Comparison of ENCODE assay signal across 11 cellular contexts in genomic region chr19:37329686-37330085, GRCh38. TPM values are rescaled to one million over a fixed set of nuclear protein-coding genes. Genes with fewer than 3 reads are reported as not detected.
DNase-seq lines count a peak whose midpoint lies in the region; ATAC-seq, FAIRE-seq and TF ChIP-seq lines count a peak whose summit lies in the region.
"Had no signal": no experiment of that assay in that cellular context is flagged by ENCODE, and none has a peak within 500 bp of the region (broad histone marks: within the 10 kb centered on the region; RNA-seq: fewer than 3 reads in every experiment).

No MANE protein-coding gene starts in this region.

- H3K36me3 Mint-ChIP-seq in HFFc6 (ENCODE audit: low read depth), result peaks cover 61% of the 10 kb centered on the region
- H3K36me3 Mint-ChIP-seq in activated naive CD8-positive, alpha-beta T cell treated with anti-CD3 and anti-CD28 coated beads for 36 hours, result peaks cover 55% of the 10 kb centered on the region

- H3K9me2 ChIP-seq in SK-N-SH, result no peaks in the 10 kb centered on the region

- DNase-seq in COLO668 (lab: John Stamatoyannopoulos, UW; ENCODE audit: unreplicated experiment), result peak; percentile 13
- DNase-seq in HFFc6, result no peak
- peak; percentile 32 for DNase-seq in SK-N-SH
- no peak for DNase-seq in keratinocyte (ENCODE audit: low read depth, low spot score)
- no peak for DNase-seq in GF-D8 (lab: John Stamatoyannopoulos, UW)
- no peak for DNase-seq in activated naive CD8-positive, alpha-beta T cell treated with anti-CD3 and anti-CD28 coated beads for 36 hours
- DNase-seq: KBM-7; left cardiac atrium; stimulated activated CD4-positive, alpha-beta T cell treated with anti-CD3 and anti-CD28 coated beads, Interleukin-2, amount 100 ng/mL, for 48 hours had no signal

- no peaks in the 10 kb centered on the region for H3K9me1 ChIP-seq in keratinocyte (ENCODE audit: control insufficient read depth, extremely low read depth, insufficient read depth, low read length)

- H3K4me3 ChIP-seq in SK-N-SH (ENCODE audit: low read depth in 2 of 2, low read length in 1 of 2) (no peak overlapping the region), keratinocyte (ENCODE audit: control insufficient read depth in 2 of 3, extremely low read depth in 1 of 3, insufficient read depth in 2 of 3, low read depth in 1 of 3, low read length in 3 of 3) (no peak overlapping the region)

- H3K9me3 ChIP-seq in SK-N-SH (no peaks in the 10 kb centered on the region), keratinocyte (ENCODE audit: control insufficient read depth, low read depth, low read length) (no peaks in the 10 kb centered on the region)

- no peak overlapping the region for H3K4me2 ChIP-seq in SK-N-SH
- no peak overlapping the region for H3K4me2 ChIP-seq in keratinocyte (ENCODE audit: control insufficient read depth, extremely low read depth, insufficient read depth, low read depth, low read length)

- H3K9me3 Mint-ChIP-seq in HFFc6, result peaks cover 6% of the 10 kb centered on the region; the same call in 1 of the 2 replicates
- H3K9me3 Mint-ChIP-seq in activated naive CD8-positive, alpha-beta T cell treated with anti-CD3 and anti-CD28 coated beads for 36 hours, result peaks cover 1% of the 10 kb centered on the region

- H4K20me1 ChIP-seq in SK-N-SH (ENCODE audit: insufficient read depth) (no peaks in the 10 kb centered on the region), keratinocyte (ENCODE audit: control insufficient read depth, extremely low read depth, insufficient read depth, low read length) (no peaks in the 10 kb centered on the region)

- no peak overlapping the region for H3K27ac Mint-ChIP-seq in HFFc6
- no peak overlapping the region for H3K27ac Mint-ChIP-seq in activated naive CD8-positive, alpha-beta T cell treated with anti-CD3 and anti-CD28 coated beads for 36 hours

- ATAC-seq in GM21367 (IDR thresholded peaks at IDR 0.05; ENCODE audit: unreplicated experiment) (no peak), HG02885 (IDR thresholded peaks at IDR 0.05; ENCODE audit: poor library complexity, unreplicated experiment) (no peak)
- ATAC-seq: left cardiac atrium had no signal

- no peak for FAIRE-seq in keratinocyte (lab: Jason Lieb, UNC)

- whole genome bisulfite sequencing in SK-N-SH (ENCODE audit: low lambda C conversion rate), result 94% methylated on average over 1 of the region's 1 CpG

- peaks cover 28 to 61% of the 10 kb centered on the region in 2 experiments for H3K36me3 ChIP-seq in SK-N-SH (replicated peaks in 1 of 2; ENCODE audit: control insufficient read depth in 1 of 2, insufficient read depth in 2 of 2, low read length in 1 of 2)
- peaks cover 6 to 8% of the 10 kb centered on the region in 2 experiments for H3K36me3 ChIP-seq in keratinocyte (ENCODE audit: control insufficient read depth in 2 of 2, extremely low read depth in 1 of 2, insufficient read depth in 2 of 2, low read length in 2 of 2)

- POLR2A ChIA-PET in SK-N-SH (lab: Yijun Ruan, JAX), result no interaction called here

- TF ChIP-seq EP300 in SK-N-SH (IDR thresholded peaks at IDR 0.05; ENCODE audit: borderline replicate concordance in 1 of 2, low read depth in 1 of 2, low read length in 1 of 2), result peak in 1 of 2 experiments; percentile 48; a peak in 1 of 4 replicates

- H3K27me3 ChIP-seq in SK-N-SH (ENCODE audit: insufficient read depth) (no peaks in the 10 kb centered on the region), keratinocyte (ENCODE audit: control insufficient read depth, extremely low read depth, insufficient read depth, low read length) (no peaks in the 10 kb centered on the region)

- H3K9ac ChIP-seq in SK-N-SH (no peak overlapping the region), keratinocyte (ENCODE audit: control insufficient read depth, extremely low read depth, insufficient read depth, low read length) (no peak overlapping the region)

- no peak overlapping the region for H3K4me3 Mint-ChIP-seq in HFFc6
- no peak overlapping the region for H3K4me3 Mint-ChIP-seq in activated naive CD8-positive, alpha-beta T cell treated with anti-CD3 and anti-CD28 coated beads for 36 hours

- no peak overlapping the region for H2AFZ ChIP-seq in SK-N-SH (ENCODE audit: low read depth)
- no peak overlapping the region for H2AFZ ChIP-seq in keratinocyte (ENCODE audit: control insufficient read depth, low read length)

- H3K4me1 ChIP-seq in SK-N-SH (ENCODE audit: control insufficient read depth in 1 of 2, insufficient read depth in 2 of 2, low read depth in 1 of 2, low read length in 1 of 2) (peaks cover 0 to 5% of the 10 kb centered on the region in 2 experiments; a peak in 1 of 4 replicates), keratinocyte (ENCODE audit: control insufficient read depth, extremely low read depth, insufficient read depth, low read length) (peaks cover 10% of the 10 kb centered on the region)

- dilution Hi-C loops in keratinocyte (cut with MboI; ENCODE audit: extremely low pct_ligation_motif_present, low sequenced_read_pairs), result no loop called here

- H3K79me2 ChIP-seq in SK-N-SH (ENCODE audit: insufficient read depth), result 0 out of 2 replicates have a peak, but pooled peaks cover 4% of the 10 kb centered on the region
- H3K79me2 ChIP-seq in keratinocyte (ENCODE audit: control insufficient read depth, insufficient read depth, low read length), result peaks cover 2% of the 10 kb centered on the region

- H3K27me3 Mint-ChIP-seq in HFFc6 (ENCODE audit: insufficient read depth), result no peaks in the 10 kb centered on the region; the same call in 1 of the 2 replicates
- no peaks in the 10 kb centered on the region for H3K27me3 Mint-ChIP-seq in activated naive CD8-positive, alpha-beta T cell treated with anti-CD3 and anti-CD28 coated beads for 36 hours

- no peak overlapping the region for H3K27ac ChIP-seq in SK-N-SH (ENCODE audit: low read depth in 2 of 2, low read length in 1 of 2)
- no peak overlapping the region for H3K27ac ChIP-seq in keratinocyte (ENCODE audit: control insufficient read depth, insufficient read depth, low read length)

- peak; percentile 49; the same call in 1 of the 2 replicates for TF ChIP-seq CTCF in HFFc6 (IDR thresholded peaks at IDR 0.05)
- TF ChIP-seq CTCF in SK-N-SH (IDR thresholded peaks at IDR 0.05), result peak; percentile 35; the same call in 1 of the 2 replicates
- TF ChIP-seq CTCF in keratinocyte (optimal IDR thresholded peaks at IDR 0.05 in 1 of 3, IDR thresholded peaks at IDR 0.05 in 1 of 3, conservative IDR thresholded peaks at IDR 0.05 in 1 of 3; ENCODE audit: extremely low read depth in 1 of 3, insufficient read depth in 2 of 3, low read length in 3 of 3), result peak; percentile 7 to 34 (median 29)

- peak; percentile 59 for TF ChIP-seq RAD21 in SK-N-SH (IDR thresholded peaks at IDR 0.05; ENCODE audit: low read length)

- H3K4me1 Mint-ChIP-seq in HFFc6 (ENCODE audit: low read depth), result peaks cover 6% of the 10 kb centered on the region
- H3K4me1 Mint-ChIP-seq in activated naive CD8-positive, alpha-beta T cell treated with anti-CD3 and anti-CD28 coated beads for 36 hours, result peaks cover 10% of the 10 kb centered on the region

- H3F3A ChIP-seq in SK-N-SH (replicated peaks; ENCODE audit: insufficient read depth), result no peaks in the 10 kb centered on the region

- CTCF ChIA-PET in SK-N-SH (lab: Yijun Ruan, JAX), result interaction anchor here (0.6 to 1.5 kb wide), 3 partner anchors 9 to 357 kb away, joined by 3 to 4 read pairs (median 3); no protein-coding TSS in a partner anchor

TF ChIP-seq in SK-N-SH, 30 proteins besides CTCF, POLR2A, EP300 and RAD21:
- TF ChIP-seq SMC3 (IDR thresholded peaks at IDR 0.05; ENCODE audit: low read depth, low read length), result peak; percentile 36; the same call in 1 of the 2 replicates
- no peak for TF ChIP-seq MXI1 (IDR thresholded peaks at IDR 0.05; ENCODE audit: low read depth, low read length)

RNA-seq across cellular contexts. Expression of gene ZNF527, which starts 41.2 kb away (rescaled TPM):
- 1 to 10 TPM; 2.6 to 3.7 (median 3.0) TPM for total RNA-seq in HFFc6 (2021; fragmentation: NEBNext Ultra II Directional; extraction: Animal tissue kit (Norgen Biotek cat#: 25700))
- polyA plus RNA-seq in SK-N-SH (2012; rRNA removed) (1.9 and 2.1 TPM in 2 replicates), keratinocyte (2.1 to 2.9 TPM (median 2.2 TPM) in 3 replicates)
- polyA plus RNA-seq in SK-N-SH (2012; cell fraction: cytosol; rRNA removed), result 2.2 and 2.5 TPM in 2 replicates
- polyA plus RNA-seq in SK-N-SH (2012; cell fraction: nucleus; rRNA removed), result 2.1 and 4.4 TPM in 2 replicates
- 0.77 TPM for polyA plus RNA-seq in keratinocyte (2011; ENCODE audit: low read depth)
- polyA plus RNA-seq in keratinocyte (2011; cell fraction: cytosol; rRNA removed), result 1.3 and 2.1 TPM in 2 replicates
- polyA plus RNA-seq in keratinocyte (2011; cell fraction: nucleus; rRNA removed), result 2.9 and 4.7 TPM in 2 replicates
- 1.6 and 2.0 TPM in 2 replicates for polyA plus RNA-seq in keratinocyte (2012; ENCODE audit: low replicate concordance)
- 1.9 to 3.5 TPM (median 2.4 TPM) in 3 replicates for polyA minus RNA-seq in keratinocyte
- 1.3 TPM for polyA minus RNA-seq in keratinocyte (2011; cell fraction: cytosol; rRNA and poly(A)+ RNA removed)
- 2.3 and 4.4 TPM in 2 replicates for polyA minus RNA-seq in keratinocyte (2011; cell fraction: nucleus; rRNA and poly(A)+ RNA removed)
- 1 to 10 TPM; 5.2 to 6.6 TPM for total RNA-seq in activated naive CD8-positive, alpha-beta T cell treated with anti-CD3 and anti-CD28 coated beads for 36 hours

Comparison
In these comparisons a context has a peak if more than half of its experiments do, and no peak if none do; other contexts are left out.
1. DNase-seq: peak in COLO668 (single experiment) and SK-N-SH (single experiment); none in HFFc6 (single experiment), keratinocyte (single experiment), GF-D8 (single experiment) and activated naive CD8-positive, alpha-beta T cell treated with anti-CD3 and anti-CD28 coated beads for 36 hours (single experiment).
2. Peak in every context shown above with its lines, with median percentiles within 50 percentile points of each other: CTCF ChIP-seq.